In the genomic region with DNA sequence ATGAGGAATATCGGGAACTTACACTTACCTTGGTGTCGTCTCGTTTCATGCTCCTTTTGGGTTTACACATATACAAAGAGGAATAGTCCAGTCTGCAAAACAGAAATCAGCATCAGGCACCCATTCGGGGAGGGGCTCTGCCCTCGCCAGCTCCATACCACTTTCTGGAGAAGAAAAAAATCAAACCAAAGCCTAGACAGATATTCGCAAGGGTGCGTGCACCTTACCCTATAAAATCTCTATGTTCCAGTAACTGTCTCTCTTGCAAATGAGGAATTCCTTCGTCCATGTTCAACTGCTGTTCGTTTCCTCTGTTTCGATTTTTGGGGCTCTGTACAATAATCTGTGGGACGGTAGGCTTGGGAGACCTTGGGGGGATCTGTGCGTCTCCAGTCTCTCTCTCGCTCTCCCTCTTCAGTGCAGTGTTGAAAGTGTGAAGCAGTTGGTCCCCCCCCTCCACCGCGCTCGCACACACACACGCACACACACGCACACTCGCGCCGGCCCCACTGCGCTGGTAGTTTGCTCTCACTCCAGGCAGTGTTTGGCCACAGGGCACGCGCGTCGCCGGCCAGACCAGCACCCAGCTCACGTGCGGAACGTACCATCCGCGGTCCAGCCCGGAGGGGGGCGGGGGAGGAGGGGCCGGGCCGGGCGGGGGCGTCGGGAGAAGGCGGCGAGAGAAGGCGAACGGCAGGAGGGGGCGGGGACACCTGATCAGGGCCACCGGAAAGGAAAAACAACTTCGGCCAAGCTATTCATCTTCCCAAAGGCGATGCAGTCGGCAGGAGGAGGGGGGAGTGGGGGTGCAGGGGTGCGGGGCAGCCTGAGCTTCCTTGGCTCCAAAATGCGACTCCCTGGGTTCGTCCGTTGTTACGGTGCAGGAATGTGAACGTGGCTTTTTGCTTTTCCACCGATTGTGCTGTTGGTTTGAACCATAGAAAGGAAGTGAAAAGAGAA, we compare ENCODE assay signal across 8 cellular contexts. TPM values are rescaled to one million over a fixed set of nuclear protein-coding genes. Genes with fewer than 3 reads are reported as not detected.
DNase-seq lines count a peak whose midpoint lies in the region; ATAC-seq lines count a peak whose summit lies in the region.

A gene (minus strand): TSS at position 547 of the 960 bp plus-strand sequence. CDS start 258 bp downstream, at position 289.

- peak within 1 kb of the TSS; percentile 77 for H3K4me3 Mint-ChIP-seq in activated CD4-positive, alpha-beta T cell treated with anti-CD3 and anti-CD28 coated beads for 36 hours

- no peak for ATAC-seq in activated CD4-positive, alpha-beta T cell treated with anti-CD3 and anti-CD28 coated beads for 36 hours
- ATAC-seq in GM21447 (IDR thresholded peaks at IDR 0.05; ENCODE audit: unreplicated experiment) (no peak), HG02759 (IDR thresholded peaks at IDR 0.05; ENCODE audit: unreplicated experiment) (no peak)

- POLR2A ChIA-PET in activated CD4-positive, alpha-beta T cell treated with anti-CD3 and anti-CD28 coated beads for 36 hours (lab: Charles Lee), result no interaction called here

- peaks cover 73% of the 10 kb centered on the region for H3K27me3 Mint-ChIP-seq in activated CD4-positive, alpha-beta T cell treated with anti-CD3 and anti-CD28 coated beads for 36 hours

- no peaks in the 10 kb centered on the region for H3K9me3 Mint-ChIP-seq in activated CD4-positive, alpha-beta T cell treated with anti-CD3 and anti-CD28 coated beads for 36 hours (ENCODE audit: low read depth)

- DNase-seq in activated CD4-positive, alpha-beta T cell treated with anti-CD3 and anti-CD28 coated beads for 36 hours, result peak; percentile 44
- no peak for DNase-seq in activated CD4-positive, alpha-beta T cell treated with anti-CD3 and anti-CD28 coated beads for 1 hour
- peak; percentile 36 to 75 for DNase-seq in NCI-H446 (lab: John Stamatoyannopoulos, UW)
- DNase-seq in astrocyte of the hippocampus (ENCODE audit: low read depth, low spot score), result peak; percentile 92
- peak; percentile 88 to 90 for DNase-seq in hippocampal formation (lab: John Stamatoyannopoulos, UW)
- peak; percentile 92 for DNase-seq in posterior vena cava (ENCODE audit: low spot score)

- no peaks in the 10 kb centered on the region for H3K36me3 Mint-ChIP-seq in activated CD4-positive, alpha-beta T cell treated with anti-CD3 and anti-CD28 coated beads for 36 hours (ENCODE audit: low read depth)

- peaks cover 29% of the 10 kb centered on the region for H3K4me1 Mint-ChIP-seq in activated CD4-positive, alpha-beta T cell treated with anti-CD3 and anti-CD28 coated beads for 36 hours

- intact Hi-C loops in activated CD4-positive, alpha-beta T cell treated with anti-CD3 and anti-CD28 coated beads for 36 hours (cut with DNase I, micrococcal nuclease), result loop anchor here (1.0 to 10.0 kb wide), 5 partner anchors 71 to 888 kb away; a partner anchor contains a TSS
- intact Hi-C loops in posterior vena cava (cut with DNase I), result loop anchor here in 1 of 2 donors (10.0 kb wide), 2 partner anchors 70 to 150 kb away; a partner anchor contains a TSS

- CTCF ChIA-PET in activated CD4-positive, alpha-beta T cell treated with anti-CD3 and anti-CD28 coated beads for 36 hours (lab: Charles Lee), result interaction anchor here (0.7 to 2.4 kb wide), 3 partner anchors 9 to 450 kb away, joined by 3 to 5 read pairs (median 3); no protein-coding TSS in a partner anchor

- peak within 1 kb of the TSS; percentile 42 for H3K27ac Mint-ChIP-seq in activated CD4-positive, alpha-beta T cell treated with anti-CD3 and anti-CD28 coated beads for 36 hours

RNA-seq across cellular contexts. Expression of the gene that starts here (rescaled TPM):
- not detected for total RNA-seq in activated CD4-positive, alpha-beta T cell treated with anti-CD3 and anti-CD28 coated beads for 36 hours
- 10 to 100 TPM; 15.9 to 18.6 TPM for total RNA-seq in posterior vena cava

Comparison
In these comparisons a context has a peak if more than half of its experiments do, and no peak if none do; other contexts are left out.
1. RNA of the gene that starts here (total RNA-seq): 15.9 to 18.6 TPM in posterior vena cava; not detected in activated CD4-positive, alpha-beta T cell treated with anti-CD3 and anti-CD28 coated beads for 36 hours; every median in the first group is over 10 times any median in the second.
2. Peak in DNase-seq in activated CD4-positive, alpha-beta T cell treated with anti-CD3 and anti-CD28 coated beads for 36 hours; RNA of the gene not detected or under 1 TPM.